Comparison of ENCODE assay signal across 8 cellular contexts in genomic region chr15:67149859-67150824, GRCh38.
DNase-seq lines count a peak whose midpoint lies in the region; ATAC-seq and TF ChIP-seq lines count a peak whose summit lies in the region.

No MANE protein-coding gene starts in this region.

- in situ Hi-C loops in gastrocnemius medialis (cut with MboI; ENCODE audit: low sequenced_read_pairs in 4 of 4): loop anchor here in 1 of 4 donors (25.0 kb wide), 1 partner anchor 87 kb away; no protein-coding TSS in a partner anchor

- ATAC-seq in GM18868 (IDR thresholded peaks at IDR 0.05; ENCODE audit: unreplicated experiment) (peak; percentile 55), left ventricle myocardium superior (peak; percentile 82), gastrocnemius medialis (peak; percentile 10 to 27), HG02981 (IDR thresholded peaks at IDR 0.05; ENCODE audit: unreplicated experiment) (no peak)

- H3K36me3 ChIP-seq in gastrocnemius medialis: no peaks in the 10 kb centered on the region

- H3K4me1 ChIP-seq in gastrocnemius medialis: peaks cover 69 to 84% of the 10 kb centered on the region in 2 donors

- no peaks in the 10 kb centered on the region for H3K9me3 ChIP-seq in gastrocnemius medialis

- peak overlapping the region; percentile 76 for H3K27ac Mint-ChIP-seq in activated naive CD8-positive, alpha-beta T cell treated with anti-CD3 and anti-CD28 coated beads for 36 hours

- H3K4me3 ChIP-seq in gastrocnemius medialis: no peak overlapping the region

- no peak for TF ChIP-seq CTCF in gastrocnemius medialis (IDR thresholded peaks at IDR 0.05 in 4 of 5, conservative IDR thresholded peaks at IDR 0.05 in 1 of 5)

- peaks cover 70% of the 10 kb centered on the region for H3K4me1 Mint-ChIP-seq in activated naive CD8-positive, alpha-beta T cell treated with anti-CD3 and anti-CD28 coated beads for 36 hours

- DNase-seq in OCI-M2 (lab: John Stamatoyannopoulos, UW; ENCODE audit: unreplicated experiment): peak; percentile 2
- DNase-seq in activated naive CD8-positive, alpha-beta T cell treated with anti-CD3 and anti-CD28 coated beads for 36 hours: peak; percentile 65
- DNase-seq in left ventricle myocardium superior: peak; percentile 69
- no peak for DNase-seq in gastrocnemius medialis
- no peak for DNase-seq in medulla oblongata (ENCODE audit: extremely low spot score)
- DNase-seq in middle frontal gyrus (ENCODE audit: extremely low spot score, low spot score): no peak

- TF ChIP-seq POLR2A in gastrocnemius medialis (IDR thresholded peaks at IDR 0.05): no peak

- intact Hi-C loops in left ventricle myocardium superior (cut with micrococcal nuclease) (no loop called here), gastrocnemius medialis (cut with DNase I; ENCODE audit: low total_unique reads) (loop anchor here (5.0 kb wide), 1 partner anchor 102 kb away; the partner anchor contains the start of genes AAGAB and IQCH)

- peak overlapping the region; percentile 64 for H3K4me3 Mint-ChIP-seq in activated naive CD8-positive, alpha-beta T cell treated with anti-CD3 and anti-CD28 coated beads for 36 hours

- peaks cover 3% of the 10 kb centered on the region for H3K36me3 Mint-ChIP-seq in activated naive CD8-positive, alpha-beta T cell treated with anti-CD3 and anti-CD28 coated beads for 36 hours

- no peaks in the 10 kb centered on the region for H3K9me3 Mint-ChIP-seq in activated naive CD8-positive, alpha-beta T cell treated with anti-CD3 and anti-CD28 coated beads for 36 hours

- no peaks in the 10 kb centered on the region for H3K27me3 Mint-ChIP-seq in activated naive CD8-positive, alpha-beta T cell treated with anti-CD3 and anti-CD28 coated beads for 36 hours

- H3K27ac ChIP-seq in gastrocnemius medialis: peak overlapping the region; percentile 77 to 81 (median 80)

- H3K27me3 ChIP-seq in gastrocnemius medialis: no peaks in the 10 kb centered on the region

Comparison
In these comparisons a context has a peak if more than half of its experiments do, and no peak if none do; other contexts are left out.
1. DNase-seq: peak in OCI-M2 (single experiment), activated naive CD8-positive, alpha-beta T cell treated with anti-CD3 and anti-CD28 coated beads for 36 hours (single experiment) and left ventricle myocardium superior (single experiment); none in gastrocnemius medialis (0 of 2), medulla oblongata (single experiment) and middle frontal gyrus (single experiment).